11 cellular contexts compared by ENCODE assay signal in the genomic region with DNA sequence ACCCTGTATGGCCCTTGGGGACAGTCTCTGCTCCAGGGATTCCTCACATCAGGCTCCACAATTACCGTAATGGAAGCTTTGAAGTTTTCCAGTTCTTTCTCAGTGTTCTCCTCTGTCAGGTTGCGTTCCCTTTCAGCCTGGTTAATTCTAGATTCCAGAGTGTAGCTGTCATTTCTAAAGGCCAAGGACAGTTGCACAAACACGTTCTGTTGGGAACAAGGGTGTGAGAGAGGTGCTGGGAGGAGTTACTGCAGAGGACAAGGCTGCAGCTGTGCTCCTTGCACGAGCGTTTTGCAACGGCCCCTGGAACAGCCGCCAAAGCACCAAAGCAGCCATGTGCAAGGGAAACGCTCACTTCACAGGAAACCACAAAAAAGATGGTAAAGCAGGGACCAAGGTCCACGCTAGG. TPM values are rescaled to one million over a fixed set of nuclear protein-coding genes. Genes with fewer than 3 reads are reported as not detected.
DNase-seq lines count a peak whose midpoint lies in the region; ATAC-seq and TF ChIP-seq lines count a peak whose summit lies in the region.
"Had no signal": no experiment of that assay in that cellular context is flagged by ENCODE, and none has a peak within 500 bp of the region (broad histone marks: within the 10 kb centered on the region; RNA-seq: fewer than 3 reads in every experiment).

No MANE protein-coding gene starts in this region.

- DNase-seq in colonic mucosa, result peak; percentile 20
- no peak for DNase-seq in lower lobe of right lung
- no peak for DNase-seq in suprapubic skin (ENCODE audit: low spot score in 2 of 2)
- no peak for DNase-seq in HPDE6-E6E7 (ENCODE audit: extremely low spot score)
- DNase-seq in NCI-H748 treated with DMSO at 0.1 percent for 48 hours (lab: John Stamatoyannopoulos, UW), result no peak
- DNase-seq: activated CD4-positive, alpha-beta T cell treated with anti-CD3 and anti-CD28 coated beads for 36 hours; amniotic stem cell; hypothalamus had no signal

- no peaks in the 10 kb centered on the region for H3K79me2 ChIP-seq in Loucy (ENCODE audit: insufficient read depth, low read length)

- H3K4me1 ChIP-seq in Loucy (ENCODE audit: insufficient read depth, low read length, poor library complexity, severe bottlenecking) (peaks cover 55% of the 10 kb centered on the region), colonic mucosa (no peaks in the 10 kb centered on the region), lower lobe of right lung (peaks cover 62% of the 10 kb centered on the region), suprapubic skin (peaks cover 17% of the 10 kb centered on the region)

- peak overlapping the region; percentile 40 for H3K4me2 ChIP-seq in Loucy (ENCODE audit: low read depth, low read length, poor library complexity, severe bottlenecking)

- TF ChIP-seq EP300 in suprapubic skin (IDR thresholded peaks at IDR 0.05), result no peak

- H3K9me2 ChIP-seq in Loucy (replicated peaks; ENCODE audit: low read depth, low read length), result no peaks in the 10 kb centered on the region

- H3K9me3 ChIP-seq in Loucy (ENCODE audit: insufficient read depth, low read depth, low read length) (no peaks in the 10 kb centered on the region), colonic mucosa (no peaks in the 10 kb centered on the region), lower lobe of right lung (no peaks in the 10 kb centered on the region), suprapubic skin (no peaks in the 10 kb centered on the region)

- TF ChIP-seq POLR2A in suprapubic skin (IDR thresholded peaks at IDR 0.05), result no peak

- TF ChIP-seq CTCF in Loucy (conservative IDR thresholded peaks at IDR 0.05; ENCODE audit: low read length), result no peak
- TF ChIP-seq CTCF in colonic mucosa (IDR thresholded peaks at IDR 0.05), result no peak
- no peak for TF ChIP-seq CTCF in lower lobe of right lung (IDR thresholded peaks at IDR 0.05)
- TF ChIP-seq CTCF in suprapubic skin (IDR thresholded peaks at IDR 0.05), result no peak

- H3K9ac ChIP-seq in Loucy (ENCODE audit: low read depth, low read length, poor library complexity, severe bottlenecking), result peak overlapping the region; percentile 71
- no peak overlapping the region for H3K9ac ChIP-seq in colonic mucosa (ENCODE audit: low read depth in 2 of 2, low read length in 2 of 2)

- no peaks in the 10 kb centered on the region for H3K36me3 ChIP-seq in Loucy (ENCODE audit: insufficient read depth, low read length)
- no peaks in the 10 kb centered on the region for H3K36me3 ChIP-seq in colonic mucosa
- no peaks in the 10 kb centered on the region for H3K36me3 ChIP-seq in lower lobe of right lung
- no peaks in the 10 kb centered on the region for H3K36me3 ChIP-seq in suprapubic skin

- H3K27ac ChIP-seq in colonic mucosa (peak overlapping the region; percentile 8), lower lobe of right lung (peak overlapping the region; percentile 44), suprapubic skin (peak overlapping the region; percentile 86)

- 36% methylated on average over 9 of the region's 9 CpGs for WGBS in suprapubic skin

- H4K20me1 ChIP-seq in Loucy (ENCODE audit: insufficient read depth, low read length, poor library complexity, severe bottlenecking), result no peaks in the 10 kb centered on the region

- H3F3A ChIP-seq in Loucy (ENCODE audit: low read depth), result no peaks in the 10 kb centered on the region

- H3K4me3 ChIP-seq in Loucy (ENCODE audit: low read length, poor library complexity, severe bottlenecking) (peak overlapping the region; percentile 7), colonic mucosa (no peak overlapping the region), lower lobe of right lung (no peak overlapping the region), suprapubic skin (no peak overlapping the region)

- H3K27me3 ChIP-seq in Loucy (ENCODE audit: insufficient read depth, low read length, poor library complexity, severe bottlenecking) (no peaks in the 10 kb centered on the region), colonic mucosa (no peaks in the 10 kb centered on the region), lower lobe of right lung (ENCODE audit: low read depth) (no peaks in the 10 kb centered on the region), suprapubic skin (no peaks in the 10 kb centered on the region)

- ATAC-seq in lower lobe of right lung (no peak), GM21723 (IDR thresholded peaks at IDR 0.05; ENCODE audit: unreplicated experiment) (no peak), HG02763 (IDR thresholded peaks at IDR 0.05; ENCODE audit: unreplicated experiment) (no peak)
- ATAC-seq: activated CD4-positive, alpha-beta T cell treated with anti-CD3 and anti-CD28 coated beads for 36 hours had no signal

- H2AFZ ChIP-seq in Loucy (ENCODE audit: low read length), result peak overlapping the region; percentile 10; the same call in 1 of the 2 replicates

- intact Hi-C loops in colonic mucosa (cut with DNase I) (no loop called here), lower lobe of right lung (cut with DNase I) (no loop called here)

RNA-seq across cellular contexts. Expression of a gene that starts 35.9 kb away (rescaled TPM):
- total RNA-seq in colonic mucosa, result 10 to 100 TPM; 10.3 to 29.3 TPM
- total RNA-seq in lower lobe of right lung, result 95.2 TPM
- total RNA-seq in suprapubic skin, result 10 to 100 TPM in 2 of 4 donors, 1 to 10 TPM in 2; 3.9 to 17.0 (median 11.1) TPM
- total RNA-seq: activated CD4-positive, alpha-beta T cell treated with anti-CD3 and anti-CD28 coated beads for 36 hours had no signal

Comparison
In these comparisons a context has a peak if more than half of its experiments do, and no peak if none do; other contexts are left out.
1. H3K27ac ChIP-seq: peak in every context shown above with its lines; median percentile 86 in suprapubic skin; 44 in lower lobe of right lung; 8 in colonic mucosa.